ENCODE assay signal across 1 cellular context in genomic region chr3:101091489-101091888, GRCh38.
A peak's percentile ranks its signal among the peaks of the same experiment; 100 is the strongest.
TF ChIP-seq lines count a peak whose summit lies in the region.

No MANE protein-coding gene starts in this region.

TF ChIP-seq in K562, 482 proteins besides CTCF, POLR2A, EP300 and RAD21 (continued from another document):
- TF ChIP-seq JUND (IDR thresholded peaks at IDR 0.05; ENCODE audit: borderline replicate concordance, low read depth, low read length) (peak; percentile 85), JUND (tag; IDR thresholded peaks at IDR 0.05; ENCODE audit: borderline replicate concordance, low read depth, low read length) (peak; percentile 87), FOSL1 (tag; conservative IDR thresholded peaks at IDR 0.05) (peak; percentile 44; the same call in 1 of the 2 replicates), ZNF316 (IDR thresholded peaks at IDR 0.05) (peak; percentile 37; the same call in 1 of the 2 replicates), CHAMP1 (IDR thresholded peaks at IDR 0.05) (peak; percentile 27; the same call in 1 of the 2 replicates), RAD51 (IDR thresholded peaks at IDR 0.05; ENCODE audit: borderline replicate concordance, low read depth) (peak; percentile 19; the same call in 1 of the 2 replicates)
